In the genomic region with DNA sequence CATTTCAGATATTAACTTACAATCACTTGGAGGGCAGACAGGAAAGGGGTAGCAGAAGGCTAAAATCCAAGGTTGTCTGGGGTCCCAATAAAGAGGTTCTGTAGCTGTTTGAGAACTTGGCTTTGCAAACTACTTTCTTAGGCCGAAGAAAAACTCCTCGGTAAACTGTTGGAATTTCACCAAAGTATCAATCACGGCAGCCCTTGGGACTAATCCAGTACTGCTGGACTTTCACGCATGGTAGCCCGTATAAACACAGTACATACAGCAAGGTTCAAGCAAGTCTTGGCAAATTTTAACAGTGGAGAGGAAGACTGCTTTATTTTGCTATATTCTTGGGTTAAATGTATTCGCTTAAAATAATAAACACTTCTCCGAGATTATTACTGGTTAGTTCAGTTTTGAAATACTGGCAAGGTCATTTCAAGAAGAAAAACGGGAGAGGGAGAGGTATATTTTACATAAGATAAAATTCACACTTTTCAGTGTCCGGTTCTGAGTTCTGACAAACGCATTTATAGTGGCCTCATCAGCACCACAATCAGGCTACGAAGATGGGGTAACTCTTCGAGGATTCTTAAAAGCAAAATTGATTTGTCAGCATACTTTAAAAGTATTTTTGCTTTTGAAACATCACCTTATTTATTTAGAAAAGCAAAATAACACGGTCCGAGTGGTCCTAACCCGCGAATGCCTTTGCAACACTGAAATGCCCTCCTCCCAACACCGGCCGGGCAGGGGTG, we compare ENCODE assay signal across 8 cellular contexts. TPM values are rescaled to one million over a fixed set of nuclear protein-coding genes. Genes with fewer than 3 reads are reported as not detected.
DNase-seq lines count a peak whose midpoint lies in the region.

No MANE protein-coding gene starts in this region.

- H3K36me3 Mint-ChIP-seq in T-helper 1 cell treated with Interleukin-12 subunit alpha and Interleukin-12 subunit beta and Interleukin-4 antibody, amounts not matched to agents 30 μg/mL and 1 μg/mL, for 36 hours (ENCODE audit: low read depth) = peaks cover 3% of the 10 kb centered on the region

- peak overlapping the region; percentile 95 for H3K4me3 Mint-ChIP-seq in T-helper 1 cell treated with Interleukin-12 subunit alpha and Interleukin-12 subunit beta and Interleukin-4 antibody, amounts not matched to agents 30 μg/mL and 1 μg/mL, for 36 hours

- H3K4me1 Mint-ChIP-seq in T-helper 1 cell treated with Interleukin-12 subunit alpha and Interleukin-12 subunit beta and Interleukin-4 antibody, amounts not matched to agents 30 μg/mL and 1 μg/mL, for 36 hours (ENCODE audit: low read depth) = peaks cover 35% of the 10 kb centered on the region

- H3K27me3 ChIP-seq in layer of hippocampus (ENCODE audit: control insufficient read depth, insufficient read depth, low read length) = no peaks in the 10 kb centered on the region

- H3K9me3 Mint-ChIP-seq in T-helper 1 cell treated with Interleukin-12 subunit alpha and Interleukin-12 subunit beta and Interleukin-4 antibody, amounts not matched to agents 30 μg/mL and 1 μg/mL, for 36 hours = no peaks in the 10 kb centered on the region

- DNase-seq in T-helper 1 cell (no peak), amniotic stem cell (lab: John Stamatoyannopoulos, UW) (peak; percentile 15), NCI-H2029 treated with DMSO at 0.1 percent for 48 hours (lab: John Stamatoyannopoulos, UW) (no peak)
- DNase-seq in stimulated activated CD4-positive, alpha-beta T cell treated with anti-CD3 and anti-CD28 coated beads, Interleukin-1b, Interleukin-23, amount 100 ng/mL, for 48 hours = no peak
- DNase-seq in activated CD8-positive, alpha-beta memory T cell treated with anti-CD3 and anti-CD28 coated beads, Interleukin-2, amount 50 U/mL, for 48 hours = no peak

- peak overlapping the region; percentile 67 for H3K27ac Mint-ChIP-seq in T-helper 1 cell treated with Interleukin-12 subunit alpha and Interleukin-12 subunit beta and Interleukin-4 antibody, amounts not matched to agents 30 μg/mL and 1 μg/mL, for 36 hours

- H3K27me3 Mint-ChIP-seq in T-helper 1 cell treated with Interleukin-12 subunit alpha and Interleukin-12 subunit beta and Interleukin-4 antibody, amounts not matched to agents 30 μg/mL and 1 μg/mL, for 36 hours (ENCODE audit: low read depth) = no peaks in the 10 kb centered on the region

- H3K27ac ChIP-seq in layer of hippocampus (ENCODE audit: low read depth, low read length) (peak overlapping the region; percentile 50), temporal lobe (ENCODE audit: low read depth, low read length) (peak overlapping the region; percentile 5)

RNA-seq across cellular contexts. Expression of a gene that starts 1.3 kb away (rescaled TPM):
- 50.9 TPM for total RNA-seq in temporal lobe

RNA-seq across cellular contexts. Expression of a gene that starts 1.9 kb away (rescaled TPM):
- total RNA-seq in temporal lobe = 15.7 TPM
